8 cellular contexts compared by ENCODE assay signal in genomic region chr12:6752181-6752930, GRCh38. TPM values are rescaled to one million over a fixed set of nuclear protein-coding genes. Genes with fewer than 3 reads are reported as not detected.
DNase-seq lines count a peak whose midpoint lies in the region; ATAC-seq and TF ChIP-seq lines count a peak whose summit lies in the region.

No MANE protein-coding gene starts in this region.

- peak; percentile 4 for ATAC-seq in activated naive CD8-positive, alpha-beta T cell treated with anti-CD3 and anti-CD28 coated beads, Interleukin-2, amount 50 U/mL, for 24 hours
- no peak for ATAC-seq in HG03521 (IDR thresholded peaks at IDR 0.05; ENCODE audit: unreplicated experiment)

- peak overlapping the region; percentile 98 for H3K27ac Mint-ChIP-seq in activated naive CD8-positive, alpha-beta T cell treated with anti-CD3 and anti-CD28 coated beads, Interleukin-2, amount 50 U/mL, for 24 hours

- peaks cover 0 to 21% of the 10 kb centered on the region in 2 donors for H3K4me1 ChIP-seq in right atrium auricular region

- H3K27me3 ChIP-seq in right atrium auricular region: no peaks in the 10 kb centered on the region

- H3K4me3 ChIP-seq in right atrium auricular region: peak overlapping the region; percentile 80 to 94

- H3K36me3 Mint-ChIP-seq in activated naive CD8-positive, alpha-beta T cell treated with anti-CD3 and anti-CD28 coated beads, Interleukin-2, amount 50 U/mL, for 24 hours (ENCODE audit: low read depth): peaks cover 33% of the 10 kb centered on the region

- DNase-seq in activated CD8-positive, alpha-beta memory T cell treated with anti-CD3 and anti-CD28 coated beads, Interleukin-2, amount 50 U/mL, for 4 hours: peak; percentile 38
- no peak for DNase-seq in activated CD8-positive, alpha-beta memory T cell treated with anti-CD3 and anti-CD28 coated beads for 24 hours
- DNase-seq in NCI-H1105 (lab: John Stamatoyannopoulos, UW) (peak; percentile 62), right atrium auricular region (ENCODE audit: low spot score) (peak; percentile 60), putamen (ENCODE audit: low spot score) (peak; percentile 68), UCSD-AML1 (lab: John Stamatoyannopoulos, UW; ENCODE audit: unreplicated experiment) (no peak)
- DNase-seq in activated naive CD8-positive, alpha-beta T cell treated with anti-CD3 and anti-CD28 coated beads, Interleukin-2, amount 50 U/mL, for 24 hours: peak; percentile 36

- no peaks in the 10 kb centered on the region for H3K9me3 ChIP-seq in right atrium auricular region

- peak overlapping the region; percentile 90 for H3K4me3 Mint-ChIP-seq in activated naive CD8-positive, alpha-beta T cell treated with anti-CD3 and anti-CD28 coated beads, Interleukin-2, amount 50 U/mL, for 24 hours

- no peak for TF ChIP-seq CTCF in right atrium auricular region (IDR thresholded peaks at IDR 0.05)

- peaks cover 43% of the 10 kb centered on the region for H3K36me3 ChIP-seq in right atrium auricular region

- peaks cover 4% of the 10 kb centered on the region for H3K27me3 Mint-ChIP-seq in activated naive CD8-positive, alpha-beta T cell treated with anti-CD3 and anti-CD28 coated beads, Interleukin-2, amount 50 U/mL, for 24 hours

- H3K4me1 Mint-ChIP-seq in activated naive CD8-positive, alpha-beta T cell treated with anti-CD3 and anti-CD28 coated beads, Interleukin-2, amount 50 U/mL, for 24 hours: peaks cover 32% of the 10 kb centered on the region

- no peaks in the 10 kb centered on the region for H3K9me3 Mint-ChIP-seq in activated naive CD8-positive, alpha-beta T cell treated with anti-CD3 and anti-CD28 coated beads, Interleukin-2, amount 50 U/mL, for 24 hours

- peak overlapping the region; percentile 98 to 99 for H3K27ac ChIP-seq in right atrium auricular region

RNA-seq across cellular contexts. Expression of gene MLF2, which starts 0.6 kb away (rescaled TPM):
- 100 to 1,000 TPM; 121 to 138 TPM for total RNA-seq in right atrium auricular region

RNA-seq across cellular contexts. Expression of gene PTMS, which starts 13.8 kb away (rescaled TPM):
- total RNA-seq in right atrium auricular region: 100 to 1,000 TPM in 1 of 2 donors, 10 to 100 TPM in 1; 67.8 to 119 TPM

RNA-seq across cellular contexts. Expression of gene LAG3, which starts 20.0 kb away (rescaled TPM):
- total RNA-seq in right atrium auricular region: under 1 TPM in 1 of 2 donors, not detected in 1; 0.47 TPM

RNA-seq across cellular contexts. Expression of gene COPS7A, which starts 28.5 kb away (rescaled TPM):
- total RNA-seq in right atrium auricular region: 10 to 100 TPM; 72.7 to 73.6 TPM

RNA-seq across cellular contexts. Expression of gene CD4, which starts 37.0 kb away (rescaled TPM):
- total RNA-seq in right atrium auricular region: 1 to 10 TPM; 3.2 to 7.3 TPM

Comparison
In these comparisons a context has a peak if more than half of its experiments do, and no peak if none do; other contexts are left out.
1. DNase-seq: peak in activated CD8-positive, alpha-beta memory T cell treated with anti-CD3 and anti-CD28 coated beads, Interleukin-2, amount 50 U/mL, for 4 hours (single experiment), NCI-H1105 (single experiment), activated naive CD8-positive, alpha-beta T cell treated with anti-CD3 and anti-CD28 coated beads, Interleukin-2, amount 50 U/mL, for 24 hours (single experiment), right atrium auricular region (single experiment) and putamen (single experiment); none in activated CD8-positive, alpha-beta memory T cell treated with anti-CD3 and anti-CD28 coated beads for 24 hours (single experiment) and UCSD-AML1 (single experiment).